Comparison of ENCODE assay signal across 1 cellular context in the genomic region with DNA sequence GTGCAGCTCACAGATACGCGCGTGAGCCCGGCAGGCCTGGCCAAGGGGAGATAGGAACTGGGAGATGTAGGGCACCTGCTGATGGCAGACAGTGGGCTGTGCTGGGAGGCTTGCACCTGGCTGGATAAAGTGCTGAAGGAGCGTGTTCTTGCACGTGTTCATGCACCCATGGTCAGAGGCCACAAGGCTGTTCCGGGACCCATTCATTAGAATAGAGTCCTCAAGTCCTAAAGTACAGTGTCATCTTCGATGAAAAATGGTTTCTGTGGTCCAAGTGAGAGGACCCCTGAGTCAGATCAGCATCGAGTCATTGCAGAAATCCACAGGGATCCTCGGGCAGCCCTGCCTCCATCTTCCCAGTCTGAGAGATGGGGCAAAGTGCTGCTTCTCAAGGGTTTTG.
TF ChIP-seq lines count a peak whose summit lies in the region.

No MANE protein-coding gene starts in this region.

TF ChIP-seq in H1, 55 proteins besides CTCF, POLR2A, EP300 and RAD21:
- no peak for TF ChIP-seq BRCA1 (IDR thresholded peaks at IDR 0.05; ENCODE audit: low read depth, low read length)
TF ChIP-seq in H1: peak in this region for 0.
